Comparison of ENCODE assay signal across 18 cellular contexts in the genomic region with DNA sequence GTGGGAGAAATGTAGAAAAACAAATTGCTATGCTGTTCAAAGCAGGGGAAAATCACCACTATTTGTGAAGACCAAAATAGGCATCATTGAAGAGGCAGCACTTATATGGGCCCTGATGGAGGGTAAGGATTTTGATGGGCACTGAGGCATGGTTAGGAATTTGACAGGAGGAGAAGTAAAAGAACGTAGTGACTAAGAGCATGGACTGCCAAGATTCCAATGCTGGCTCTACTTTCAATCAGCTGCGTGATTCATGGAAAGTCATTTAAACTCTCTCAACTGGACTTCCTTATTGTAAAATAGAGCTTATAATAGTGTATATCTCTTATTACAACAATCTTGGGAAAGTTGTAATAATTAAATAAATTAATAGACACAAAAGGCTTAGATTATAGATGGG.
DNase-seq lines count a peak whose midpoint lies in the region; ATAC-seq and TF ChIP-seq lines count a peak whose summit lies in the region.
"Had no signal": no experiment of that assay in that cellular context is flagged by ENCODE, and none has a peak within 500 bp of the region (broad histone marks: within the 10 kb centered on the region; RNA-seq: fewer than 3 reads in every experiment).

No MANE protein-coding gene starts in this region.

- peak; percentile 60 for DNase-seq in AG10803 (ENCODE audit: low read depth)
- peak; percentile 65 for DNase-seq in MG63
- DNase-seq in choroid plexus epithelial cell (ENCODE audit: low read depth): peak; percentile 33
- DNase-seq in kidney tubule cell (ENCODE audit: low spot score): peak; percentile 89
- DNase-seq in activated CD8-positive, alpha-beta T cell treated with anti-CD3 and anti-CD28 coated beads, Interleukin-2, amount 10 ng/mL, durations not matched to agents 7 days and 5 days: no peak
- DNase-seq in NCI-H2081 (lab: John Stamatoyannopoulos, UW): no peak
- no peak for DNase-seq in effector CD4-positive, alpha-beta T cell
- no peak for DNase-seq in stimulated activated CD4-positive, alpha-beta T cell treated with anti-CD3 and anti-CD28 coated beads, Interleukin-4, amount 100 ng/mL, for 24 hours
- DNase-seq: activated naive CD8-positive, alpha-beta T cell treated with anti-CD3 and anti-CD28 coated beads, Interleukin-2, amount 10 ng/mL, durations not matched to agents 7 days and 5 days; activated T-cell treated with anti-CD3 and anti-CD28 coated beads, Interleukin-2, amount 50 U/mL, for 24 hours; DMS 273 treated with DMSO at 0.1 percent for 48 hours; gastrocnemius medialis; mesendoderm; NCI-H187 treated with DMSO at 0.1 percent for 48 hours; NCI-H526; stimulated activated naive CD4-positive, alpha-beta T cell had no signal

- no peak for ATAC-seq in activated CD8-positive, alpha-beta T cell treated with anti-CD3 and anti-CD28 coated beads, Interleukin-2, amount 10 ng/mL, durations not matched to agents 7 days and 5 days
- ATAC-seq: gastrocnemius medialis had no signal

- no peak overlapping the region for H3K4me3 Mint-ChIP-seq in activated CD8-positive, alpha-beta T cell treated with anti-CD3 and anti-CD28 coated beads, Interleukin-2, amount 10 ng/mL, durations not matched to agents 7 days and 5 days
- H3K4me3 Mint-ChIP-seq: activated naive CD8-positive, alpha-beta T cell treated with anti-CD3 and anti-CD28 coated beads, Interleukin-2, amount 10 ng/mL, durations not matched to agents 7 days and 5 days; activated T-cell treated with anti-CD3 and anti-CD28 coated beads, Interleukin-2, amount 50 U/mL, for 24 hours; B cell; dendritic cell treated with granulocyte-macrophage colony-stimulating factor and Interleukin-4, amounts not matched to agents 40 ng/mL and 50 ng/mL, for 4 days had no signal

- no peaks in the 10 kb centered on the region for H3K9me3 ChIP-seq in MG63
- H3K9me3 ChIP-seq: gastrocnemius medialis had no signal

- no peak overlapping the region for H3K4me3 ChIP-seq in AG10803 (ENCODE audit: low read length)
- no peak overlapping the region for H3K4me3 ChIP-seq in MG63
- H3K4me3 ChIP-seq in choroid plexus epithelial cell (ENCODE audit: low read depth, low read length): no peak overlapping the region
- H3K4me3 ChIP-seq: gastrocnemius medialis had no signal

- H3K9me3 Mint-ChIP-seq in activated CD8-positive, alpha-beta T cell treated with anti-CD3 and anti-CD28 coated beads, Interleukin-2, amount 10 ng/mL, durations not matched to agents 7 days and 5 days (ENCODE audit: insufficient read depth): no peaks in the 10 kb centered on the region
- H3K9me3 Mint-ChIP-seq: activated naive CD8-positive, alpha-beta T cell treated with anti-CD3 and anti-CD28 coated beads, Interleukin-2, amount 10 ng/mL, durations not matched to agents 7 days and 5 days; dendritic cell treated with granulocyte-macrophage colony-stimulating factor and Interleukin-4, amounts not matched to agents 40 ng/mL and 50 ng/mL, for 4 days had no signal

- H3K36me3 ChIP-seq in MG63: no peaks in the 10 kb centered on the region
- H3K36me3 ChIP-seq: gastrocnemius medialis had no signal

- H3K27ac Mint-ChIP-seq in activated CD8-positive, alpha-beta T cell treated with anti-CD3 and anti-CD28 coated beads, Interleukin-2, amount 10 ng/mL, durations not matched to agents 7 days and 5 days: no peak overlapping the region
- H3K27ac Mint-ChIP-seq: activated naive CD8-positive, alpha-beta T cell treated with anti-CD3 and anti-CD28 coated beads, Interleukin-2, amount 10 ng/mL, durations not matched to agents 7 days and 5 days; activated T-cell treated with anti-CD3 and anti-CD28 coated beads, Interleukin-2, amount 50 U/mL, for 24 hours; B cell; dendritic cell treated with granulocyte-macrophage colony-stimulating factor and Interleukin-4, amounts not matched to agents 40 ng/mL and 50 ng/mL, for 4 days had no signal

- TF ChIP-seq CTCF in AG10803 (conservative IDR thresholded peaks at IDR 0.05; ENCODE audit: low read length): no peak
- no peak for TF ChIP-seq CTCF in choroid plexus epithelial cell (conservative IDR thresholded peaks at IDR 0.05; ENCODE audit: low read depth, low read length)

- no peaks in the 10 kb centered on the region for H3K27me3 Mint-ChIP-seq in activated CD8-positive, alpha-beta T cell treated with anti-CD3 and anti-CD28 coated beads, Interleukin-2, amount 10 ng/mL, durations not matched to agents 7 days and 5 days (ENCODE audit: low read depth)
- H3K27me3 Mint-ChIP-seq: activated naive CD8-positive, alpha-beta T cell treated with anti-CD3 and anti-CD28 coated beads, Interleukin-2, amount 10 ng/mL, durations not matched to agents 7 days and 5 days; dendritic cell treated with granulocyte-macrophage colony-stimulating factor and Interleukin-4, amounts not matched to agents 40 ng/mL and 50 ng/mL, for 4 days had no signal

- POLR2A ChIA-PET in activated CD8-positive, alpha-beta T cell treated with anti-CD3 and anti-CD28 coated beads, Interleukin-2, amount 10 ng/mL, durations not matched to agents 7 days and 5 days (lab: Charles Lee): no interaction called here

- no peaks in the 10 kb centered on the region for H3K27me3 ChIP-seq in MG63
- H3K27me3 ChIP-seq: gastrocnemius medialis had no signal

- H3K36me3 Mint-ChIP-seq in activated CD8-positive, alpha-beta T cell treated with anti-CD3 and anti-CD28 coated beads, Interleukin-2, amount 10 ng/mL, durations not matched to agents 7 days and 5 days (ENCODE audit: low read depth): no peaks in the 10 kb centered on the region
- H3K36me3 Mint-ChIP-seq: activated naive CD8-positive, alpha-beta T cell treated with anti-CD3 and anti-CD28 coated beads, Interleukin-2, amount 10 ng/mL, durations not matched to agents 7 days and 5 days had no signal

- CTCF ChIA-PET in activated CD8-positive, alpha-beta T cell treated with anti-CD3 and anti-CD28 coated beads, Interleukin-2, amount 10 ng/mL, durations not matched to agents 7 days and 5 days (lab: Charles Lee): no interaction called here

- no peaks in the 10 kb centered on the region for H3K4me1 Mint-ChIP-seq in activated CD8-positive, alpha-beta T cell treated with anti-CD3 and anti-CD28 coated beads, Interleukin-2, amount 10 ng/mL, durations not matched to agents 7 days and 5 days (ENCODE audit: low read depth)
- H3K4me1 Mint-ChIP-seq: activated naive CD8-positive, alpha-beta T cell treated with anti-CD3 and anti-CD28 coated beads, Interleukin-2, amount 10 ng/mL, durations not matched to agents 7 days and 5 days; B cell had no signal

Comparison
In these comparisons a context has a peak if more than half of its experiments do, and no peak if none do; other contexts are left out.
1. DNase-seq: peak in AG10803 (single experiment), MG63 (single experiment), choroid plexus epithelial cell (single experiment) and kidney tubule cell (single experiment); none in activated CD8-positive, alpha-beta T cell treated with anti-CD3 and anti-CD28 coated beads, Interleukin-2, amount 10 ng/mL, durations not matched to agents 7 days and 5 days (single experiment), NCI-H2081 (0 of 2), effector CD4-positive, alpha-beta T cell (single experiment) and stimulated activated CD4-positive, alpha-beta T cell treated with anti-CD3 and anti-CD28 coated beads, Interleukin-4, amount 100 ng/mL, for 24 hours (single experiment).